ENCODE assay signal across 18 cellular contexts in genomic region chr13:48477191-48477855, GRCh38. TPM values are rescaled to one million over a fixed set of nuclear protein-coding genes. Genes with fewer than 3 reads are reported as not detected.
DNase-seq lines count a peak whose midpoint lies in the region; ATAC-seq and TF ChIP-seq lines count a peak whose summit lies in the region.
"Had no signal": no experiment of that assay in that cellular context is flagged by ENCODE, and none has a peak within 500 bp of the region (broad histone marks: within the 10 kb centered on the region; RNA-seq: fewer than 3 reads in every experiment).

No MANE protein-coding gene starts in this region.

- H3K27me3 ChIP-seq in BLaER1 treated with 17β-estradiol and CSF1 and Interleukin-3, amounts not matched to agents 10 nM and 100 nM = no peaks in the 10 kb centered on the region
- H3K27me3 ChIP-seq in colonic mucosa (no peaks in the 10 kb centered on the region), Caco-2 (replicated peaks; ENCODE audit: control insufficient read depth, insufficient read depth, low read length) (no peaks in the 10 kb centered on the region)
- H3K27me3 ChIP-seq: transverse colon had no signal

- H3K4me1 ChIP-seq in BLaER1 treated with 17β-estradiol and CSF1 and Interleukin-3, amounts not matched to agents 10 nM and 100 nM = peaks cover 9 to 83% (median 25%) of the 10 kb centered on the region in 10 experiments; a peak in 19 of 20 replicates
- no peaks in the 10 kb centered on the region for H3K4me1 ChIP-seq in colonic mucosa
- no peaks in the 10 kb centered on the region for H3K4me1 ChIP-seq in Caco-2
- H3K4me1 ChIP-seq: transverse colon had no signal

- intact Hi-C loops in colonic mucosa (cut with DNase I) (no loop called here), Caco-2 (cut with micrococcal nuclease; ENCODE audit: unreplicated experiment) (no loop called here)

- CTCF ChIA-PET in Caco-2 (lab: Charles Lee) = no interaction called here

- H3K36me3 Mint-ChIP-seq in Caco-2 (ENCODE audit: insufficient read depth, unreplicated experiment) = no peaks in the 10 kb centered on the region

- H3K9ac ChIP-seq in BLaER1 treated with 17β-estradiol and CSF1 and Interleukin-3, amounts not matched to agents 10 nM and 100 nM = peak overlapping the region in 1 of 11 experiments; percentile 71; a peak in 1 of 22 replicates
- H3K9ac ChIP-seq in colonic mucosa (ENCODE audit: low read depth in 2 of 2, low read length in 2 of 2) = no peak overlapping the region

- TF ChIP-seq CTCF in colonic mucosa (IDR thresholded peaks at IDR 0.05) = no peak
- TF ChIP-seq CTCF in Caco-2 (IDR thresholded peaks at IDR 0.05; ENCODE audit: insufficient read depth in 1 of 2, low read depth in 1 of 2, low read length in 1 of 2, severe bottlenecking in 1 of 2, unreplicated experiment in 1 of 2) = no peak

- no peaks in the 10 kb centered on the region; a peak in 2 of 22 replicates for H3K9me3 ChIP-seq in BLaER1 treated with 17β-estradiol and CSF1 and Interleukin-3, amounts not matched to agents 10 nM and 100 nM (replicated peaks in 1 of 11)
- H3K9me3 ChIP-seq in colonic mucosa (no peaks in the 10 kb centered on the region), Caco-2 (no peaks in the 10 kb centered on the region)
- H3K9me3 ChIP-seq: transverse colon had no signal

- H3K4me2 ChIP-seq in BLaER1 treated with 17β-estradiol and CSF1 and Interleukin-3, amounts not matched to agents 10 nM and 100 nM = peak overlapping the region in 7 of 11 experiments; percentile 24 to 89 (median 57); a peak in 13 of 22 replicates

- DNase-seq in colonic mucosa (no peak), hypothalamus (lab: John Stamatoyannopoulos, UW) (no peak), cerebellar cortex (ENCODE audit: low spot score) (no peak), Caco-2 (no peak)
- DNase-seq: activated naive CD8-positive, alpha-beta T cell treated with anti-CD3 and anti-CD28 coated beads, Interleukin-2, amount 10 ng/mL, durations not matched to agents 7 days and 5 days; activated T-cell treated with anti-CD3 and anti-CD28 coated beads for 4 hours; central memory CD4-positive, alpha-beta T cell; islet precursor cell; NCI-H1092; NCI-H226; OCI-M1; transverse colon had no signal

- ATAC-seq in GM18909 (IDR thresholded peaks at IDR 0.05; ENCODE audit: poor library complexity, unreplicated experiment) = peak; percentile 67
- ATAC-seq in HG02885 (IDR thresholded peaks at IDR 0.05; ENCODE audit: poor library complexity, unreplicated experiment) = peak; percentile 69
- ATAC-seq in GM18861 (IDR thresholded peaks at IDR 0.05; ENCODE audit: unreplicated experiment) = no peak
- ATAC-seq: HCT116 had no signal

- no peaks in the 10 kb centered on the region for H4K20me1 ChIP-seq in BLaER1 treated with 17β-estradiol and CSF1 and Interleukin-3, amounts not matched to agents 10 nM and 100 nM

- POLR2A ChIA-PET in Caco-2 (lab: Charles Lee) = no interaction called here

- peak overlapping the region in 2 of 10 experiments; percentile 11 to 40; a peak in 1 of 20 replicates for H3K4me3 ChIP-seq in BLaER1 treated with 17β-estradiol and CSF1 and Interleukin-3, amounts not matched to agents 10 nM and 100 nM
- H3K4me3 ChIP-seq in colonic mucosa (no peak overlapping the region), Caco-2 (ENCODE audit: low read depth, low read length) (no peak overlapping the region)
- H3K4me3 ChIP-seq: transverse colon had no signal

- peak overlapping the region in 5 of 11 experiments; percentile 9 to 69 (median 31); a peak in 5 of 22 replicates for H3K27ac ChIP-seq in BLaER1 treated with 17β-estradiol and CSF1 and Interleukin-3, amounts not matched to agents 10 nM and 100 nM
- H3K27ac ChIP-seq in colonic mucosa = peak overlapping the region; percentile 23

- BruUV-seq in Caco-2 (replicated peaks; lab: Mats Ljungman, UMichigan) = no TSS peak

- H3K36me3 ChIP-seq in BLaER1 treated with 17β-estradiol and CSF1 and Interleukin-3, amounts not matched to agents 10 nM and 100 nM = peaks cover 58 to 97% (median 82%) of the 10 kb centered on the region in 11 experiments
- H3K36me3 ChIP-seq in colonic mucosa (no peaks in the 10 kb centered on the region), Caco-2 (ENCODE audit: control insufficient read depth, insufficient read depth, low read length) (no peaks in the 10 kb centered on the region)

- H3K9me3 Mint-ChIP-seq in Caco-2 (ENCODE audit: unreplicated experiment) = no peaks in the 10 kb centered on the region
- H3K9me3 Mint-ChIP-seq: activated naive CD8-positive, alpha-beta T cell treated with anti-CD3 and anti-CD28 coated beads, Interleukin-2, amount 10 ng/mL, durations not matched to agents 7 days and 5 days had no signal

- H3K4me1 Mint-ChIP-seq in Caco-2 (ENCODE audit: low read depth, unreplicated experiment) = no peaks in the 10 kb centered on the region

- H3K27ac Mint-ChIP-seq in Caco-2 (ENCODE audit: unreplicated experiment) = no peak overlapping the region
- H3K27ac Mint-ChIP-seq: activated naive CD8-positive, alpha-beta T cell treated with anti-CD3 and anti-CD28 coated beads, Interleukin-2, amount 10 ng/mL, durations not matched to agents 7 days and 5 days; progenitor cell of endocrine pancreas had no signal

- no peak overlapping the region for H3K4me3 Mint-ChIP-seq in Caco-2 (ENCODE audit: unreplicated experiment)
- H3K4me3 Mint-ChIP-seq: activated naive CD8-positive, alpha-beta T cell treated with anti-CD3 and anti-CD28 coated beads, Interleukin-2, amount 10 ng/mL, durations not matched to agents 7 days and 5 days had no signal

- H3K27me3 Mint-ChIP-seq in Caco-2 (ENCODE audit: insufficient read depth, unreplicated experiment) = no peaks in the 10 kb centered on the region
- H3K27me3 Mint-ChIP-seq: activated naive CD8-positive, alpha-beta T cell treated with anti-CD3 and anti-CD28 coated beads, Interleukin-2, amount 10 ng/mL, durations not matched to agents 7 days and 5 days; progenitor cell of endocrine pancreas had no signal

RNA-seq across cellular contexts. Expression of gene RCBTB2, which starts 55.6 kb away (rescaled TPM):
- total RNA-seq in colonic mucosa (1 to 10 TPM; 3.3 to 5.5 TPM), Caco-2 (2022) (0.74 and 1.1 TPM in 2 replicates)
